Comparison of ENCODE assay signal across 1 cellular context in genomic region chr6:56655996-56656395, GRCh38.
TF ChIP-seq lines count a peak whose summit lies in the region.

No MANE protein-coding gene starts in this region.

TF ChIP-seq in liver, 16 proteins besides CTCF, POLR2A, EP300 and RAD21 (continued from another document):
- TF ChIP-seq MAX (IDR thresholded peaks at IDR 0.05): no peak
